ENCODE assay signal across 8 cellular contexts in genomic region chr16:29700253-29700987, GRCh38. TPM values are rescaled to one million over a fixed set of nuclear protein-coding genes. Genes with fewer than 3 reads are reported as not detected.
DNase-seq lines count a peak whose midpoint lies in the region; ATAC-seq, FAIRE-seq and TF ChIP-seq lines count a peak whose summit lies in the region.

No MANE protein-coding gene starts in this region.

- H2AFZ ChIP-seq in HepG2 (ENCODE audit: low read length), result no peak overlapping the region

- CTCF ChIA-PET in HepG2 (lab: Yijun Ruan, JAX; ENCODE audit: low intra/inter-chr PET ratio, low total read pairs), result interaction anchor here (0.8 to 2.7 kb wide), 8 partner anchors 9 to 332 kb away, joined by 3 to 23 read pairs (median 8); partner anchors contain the start of gene PAGR1

- H3K27me3 Mint-ChIP-seq in activated CD4-positive, alpha-beta T cell treated with anti-CD3 and anti-CD28 coated beads, Interleukin-2, amount 10 ng/mL, durations not matched to agents 24 days and 14 days, result no peaks in the 10 kb centered on the region

- peak overlapping the region; percentile 54 for H3K4me2 ChIP-seq in HepG2 (ENCODE audit: low read depth, low read length)

- no peak overlapping the region for H3K4me3 ChIP-seq in choroid plexus epithelial cell (ENCODE audit: low read depth, low read length)
- H3K4me3 ChIP-seq in HepG2 (replicated peaks in 1 of 3; ENCODE audit: insufficient read depth in 1 of 3, low read depth in 2 of 3, low read length in 3 of 3), result no peak overlapping the region

- peaks cover 19% of the 10 kb centered on the region for H3K4me1 ChIP-seq in HepG2 (ENCODE audit: insufficient read depth, low read length)

- intact Hi-C loops in activated CD4-positive, alpha-beta T cell treated with anti-CD3 and anti-CD28 coated beads, Interleukin-2, amount 10 ng/mL, durations not matched to agents 24 days and 14 days (cut with micrococcal nuclease), result loop anchor here (1.0 to 5.0 kb wide), 8 partner anchors 20 to 320 kb away; partner anchors contain the start of genes KIF22, MAZ and SPN
- intact Hi-C loops in HepG2 (cut with micrococcal nuclease; ENCODE audit: unreplicated experiment), result loop anchor here (1.0 to 5.0 kb wide), 3 partner anchors 21 to 332 kb away; partner anchors contain the start of gene TLCD3B

- 12% methylated on average over 14 of the region's 14 CpGs for WGBS in HepG2 (ENCODE audit: low lambda C conversion rate)

- no peak for TF ChIP-seq POLR2A in H54 (IDR thresholded peaks at IDR 0.05; ENCODE audit: low read depth, low read length)
- no peak for TF ChIP-seq POLR2A in HepG2 (IDR thresholded peaks at IDR 0.05; ENCODE audit: insufficient read depth in 1 of 2, low read depth in 2 of 2, low read length in 2 of 2)

- in situ Hi-C loops in HepG2 (cut with HindIII; ENCODE audit: extremely low pct_ligation_motif_present, low pct_unique_long_range_greater_than_20kb), result no loop called here

- H3K9me3 ChIP-seq in HepG2 (ENCODE audit: low read length), result no peaks in the 10 kb centered on the region

- TF ChIP-seq CTCF in choroid plexus epithelial cell (conservative IDR thresholded peaks at IDR 0.05; ENCODE audit: low read depth, low read length) (peak; percentile 92), HepG2 (CRISPR knock-in tag; IDR thresholded peaks at IDR 0.05) (peak; percentile 92)

- H3K9me3 Mint-ChIP-seq in activated CD4-positive, alpha-beta T cell treated with anti-CD3 and anti-CD28 coated beads, Interleukin-2, amount 10 ng/mL, durations not matched to agents 24 days and 14 days, result no peaks in the 10 kb centered on the region

- BruUV-seq in HepG2 (replicated peaks; lab: Mats Ljungman, UMichigan), result no TSS peak

- TF ChIP-seq RAD21 in HepG2 (CRISPR knock-in tag; IDR thresholded peaks at IDR 0.05), result peak; percentile 91

- FAIRE-seq in H54 (lab: Jason Lieb, UNC), result peak; percentile 67
- FAIRE-seq in HepG2 (lab: Jason Lieb, UNC), result peak; percentile 92

- ATAC-seq in HepG2 (peak; percentile 64), GM21381 (IDR thresholded peaks at IDR 0.05; ENCODE audit: unreplicated experiment) (no peak)

- H3K79me2 ChIP-seq in HepG2 (ENCODE audit: insufficient read depth, low read length), result peaks cover 3% of the 10 kb centered on the region

- DNase-seq in AG08395 (ENCODE audit: low spot score), result peak; percentile 95
- DNase-seq in H54 (ENCODE audit: insufficient read length, low spot score), result peak; percentile 86
- DNase-seq in NCI-H510A (lab: John Stamatoyannopoulos, UW), result peak; percentile 66
- peak; percentile 92 for DNase-seq in activated CD4-positive, alpha-beta T cell treated with anti-CD3 and anti-CD28 coated beads, Interleukin-2, amount 10 ng/mL, durations not matched to agents 24 days and 14 days
- peak; percentile 95 for DNase-seq in choroid plexus epithelial cell (ENCODE audit: low read depth)
- DNase-seq in HepG2 (ENCODE audit: low spot score), result peak; percentile 71
- DNase-seq in stimulated activated CD4-positive, alpha-beta T cell treated with anti-CD3 and anti-CD28 coated beads, Interleukin-4, amount 100 ng/mL, for 48 hours (ENCODE audit: low read depth in 2 of 2), result peak; percentile 63 to 65

- peak overlapping the region; percentile 47 for H3K4me3 Mint-ChIP-seq in activated CD4-positive, alpha-beta T cell treated with anti-CD3 and anti-CD28 coated beads, Interleukin-2, amount 10 ng/mL, durations not matched to agents 24 days and 14 days

- no peak overlapping the region for H3K9ac ChIP-seq in HepG2 (ENCODE audit: insufficient read depth, low read depth, low read length)

- no peak overlapping the region for H3K27ac ChIP-seq in HepG2 (ENCODE audit: extremely low read length, insufficient read depth, low read length)

- peaks cover 9 to 11% of the 10 kb centered on the region in 2 experiments; a peak in 4 of 5 replicates for H3K36me3 ChIP-seq in HepG2 (replicated peaks in 1 of 2; ENCODE audit: control insufficient read depth in 1 of 2, insufficient read depth in 2 of 2, low read length in 2 of 2)

- TF ChIP-seq EP300 in HepG2 (IDR thresholded peaks at IDR 0.05; ENCODE audit: low read depth in 2 of 2, low read length in 2 of 2) (no peak), HepG2 (CRISPR knock-in tag; IDR thresholded peaks at IDR 0.05; ENCODE audit: borderline replicate concordance) (no peak)

- POLR2A ChIA-PET in HepG2 (lab: Yijun Ruan, JAX), result interaction anchor here (0.6 to 2.4 kb wide), 18 partner anchors 10 to 332 kb away, joined by 3 to 11 read pairs (median 4); partner anchors contain the start of genes KIF22, MAZ, PAGR1 and QPRT

- peaks cover 8% of the 10 kb centered on the region for H4K20me1 ChIP-seq in HepG2 (ENCODE audit: insufficient read depth, low read length)

- peak overlapping the region; percentile 81 for H3K27ac Mint-ChIP-seq in activated CD4-positive, alpha-beta T cell treated with anti-CD3 and anti-CD28 coated beads, Interleukin-2, amount 10 ng/mL, durations not matched to agents 24 days and 14 days

- peaks cover 35% of the 10 kb centered on the region for H3K4me1 Mint-ChIP-seq in activated CD4-positive, alpha-beta T cell treated with anti-CD3 and anti-CD28 coated beads, Interleukin-2, amount 10 ng/mL, durations not matched to agents 24 days and 14 days

- H3K36me3 Mint-ChIP-seq in activated CD4-positive, alpha-beta T cell treated with anti-CD3 and anti-CD28 coated beads, Interleukin-2, amount 10 ng/mL, durations not matched to agents 24 days and 14 days (ENCODE audit: low read depth), result no peaks in the 10 kb centered on the region

- peaks cover 0 to 4% of the 10 kb centered on the region in 2 experiments; a peak in 1 of 5 replicates for H3K27me3 ChIP-seq in HepG2 (ENCODE audit: control insufficient read depth in 1 of 2, insufficient read depth in 2 of 2, low read length in 2 of 2)

RNA-seq across cellular contexts. Expression of gene QPRT, which starts 21.4 kb away (rescaled TPM):
- total RNA-seq in activated CD4-positive, alpha-beta T cell treated with anti-CD3 and anti-CD28 coated beads, Interleukin-2, amount 10 ng/mL, durations not matched to agents 24 days and 14 days, result 5.8 and 6.3 TPM in 2 replicates
- total RNA-seq in HepG2 (2016; rRNA removed; fragmentation: Illumina TruSeq; extraction: Trizol), result 218 and 244 TPM in 2 replicates
- 87.1 and 92.9 TPM in 2 replicates for total RNA-seq in HepG2 (2016; cell fraction: cytosol; rRNA removed; fragmentation: Illumina TruSeq; extraction: Trizol; ENCODE audit: low read depth)
- total RNA-seq in HepG2 (2016; cell fraction: insoluble cytoplasmic fraction; rRNA removed; fragmentation: Illumina TruSeq; extraction: Trizol), result 223 and 253 TPM in 2 replicates
- 152 and 159 TPM in 2 replicates for total RNA-seq in HepG2 (2016; cell fraction: membrane; rRNA removed; fragmentation: Illumina TruSeq; extraction: Trizol)
- 99.3 and 115 TPM in 2 replicates for total RNA-seq in HepG2 (2016; cell fraction: nucleus; rRNA removed; fragmentation: Illumina TruSeq; extraction: Trizol)
- 130 and 137 TPM in 2 replicates for polyA plus RNA-seq in HepG2 (2011; rRNA removed)
- polyA plus RNA-seq in HepG2 (2011; cell fraction: cytosol; rRNA removed), result 103 and 170 TPM in 2 replicates
- polyA plus RNA-seq in HepG2 (2011; cell fraction: nucleus; rRNA removed), result 80.0 and 88.2 TPM in 2 replicates
- polyA plus RNA-seq in HepG2 (2012), result 123 and 130 TPM in 2 replicates
- 105 and 118 TPM in 2 replicates for polyA plus RNA-seq in HepG2 (2016; cell fraction: cytosol; fragmentation: Illumina TruSeq; extraction: Trizol; ENCODE audit: low read depth)
- 245 and 255 TPM in 2 replicates for polyA plus RNA-seq in HepG2 (2016; cell fraction: insoluble cytoplasmic fraction; fragmentation: Illumina TruSeq; extraction: Trizol; ENCODE audit: low read depth)
- polyA plus RNA-seq in HepG2 (2016; cell fraction: membrane; fragmentation: Illumina TruSeq; extraction: Trizol; ENCODE audit: low read depth), result 133 and 135 TPM in 2 replicates
- polyA plus RNA-seq in HepG2 (2016; cell fraction: nucleus; fragmentation: Illumina TruSeq; extraction: Trizol; ENCODE audit: insufficient read depth, low read depth), result 215 and 218 TPM in 2 replicates
- polyA minus RNA-seq in HepG2 (2011; rRNA and poly(A)+ RNA removed; ENCODE audit: low replicate concordance), result 1.2 and 248 TPM in 2 replicates
- 160 and 171 TPM in 2 replicates for polyA minus RNA-seq in HepG2 (2011; cell fraction: cytosol; rRNA and poly(A)+ RNA removed)
- polyA minus RNA-seq in HepG2 (2011; cell fraction: nucleus; rRNA and poly(A)+ RNA removed), result 30.1 and 34.9 TPM in 2 replicates

RNA-seq across cellular contexts. Expression of gene SPN, which starts 37.4 kb away (rescaled TPM):
- 157 and 165 TPM in 2 replicates for total RNA-seq in activated CD4-positive, alpha-beta T cell treated with anti-CD3 and anti-CD28 coated beads, Interleukin-2, amount 10 ng/mL, durations not matched to agents 24 days and 14 days
- total RNA-seq in HepG2 (2016; rRNA removed; fragmentation: Illumina TruSeq; extraction: Trizol), result 0.22 and 0.38 TPM in 2 replicates
- 0.10 TPM in 1 of 2 replicates, not detected in the other for total RNA-seq in HepG2 (2016; cell fraction: cytosol; rRNA removed; fragmentation: Illumina TruSeq; extraction: Trizol; ENCODE audit: low read depth)
- total RNA-seq in HepG2 (2016; cell fraction: insoluble cytoplasmic fraction; rRNA removed; fragmentation: Illumina TruSeq; extraction: Trizol), result 0.10 and 0.35 TPM in 2 replicates
- 0.06 TPM in 1 of 2 replicates, not detected in the other for total RNA-seq in HepG2 (2016; cell fraction: membrane; rRNA removed; fragmentation: Illumina TruSeq; extraction: Trizol)
- total RNA-seq in HepG2 (2016; cell fraction: nucleus; rRNA removed; fragmentation: Illumina TruSeq; extraction: Trizol), result 0.28 and 0.34 TPM in 2 replicates
- 1.6 and 3.8 TPM in 2 replicates for polyA plus RNA-seq in HepG2 (2011; rRNA removed)
- 0.94 and 1.1 TPM in 2 replicates for polyA plus RNA-seq in HepG2 (2011; cell fraction: cytosol; rRNA removed)
- 1.1 and 2.5 TPM in 2 replicates for polyA plus RNA-seq in HepG2 (2011; cell fraction: nucleus; rRNA removed)
- polyA plus RNA-seq in HepG2 (2012), result 2.4 and 2.5 TPM in 2 replicates
- polyA plus RNA-seq in HepG2 (2016; cell fraction: cytosol; fragmentation: Illumina TruSeq; extraction: Trizol; ENCODE audit: low read depth), result 0.07 and 0.09 TPM in 2 replicates
- polyA plus RNA-seq in HepG2 (2016; cell fraction: insoluble cytoplasmic fraction; fragmentation: Illumina TruSeq; extraction: Trizol; ENCODE audit: low read depth), result 0.25 and 0.39 TPM in 2 replicates
- 0.13 and 0.23 TPM in 2 replicates for polyA plus RNA-seq in HepG2 (2016; cell fraction: membrane; fragmentation: Illumina TruSeq; extraction: Trizol; ENCODE audit: low read depth)
- polyA plus RNA-seq in HepG2 (2016; cell fraction: nucleus; fragmentation: Illumina TruSeq; extraction: Trizol; ENCODE audit: insufficient read depth, low read depth), result 0.44 and 1.1 TPM in 2 replicates
- 1.7 and 5.3 TPM in 2 replicates for polyA minus RNA-seq in HepG2 (2011; rRNA and poly(A)+ RNA removed; ENCODE audit: low replicate concordance)
- polyA minus RNA-seq in HepG2 (2011; cell fraction: cytosol; rRNA and poly(A)+ RNA removed), result 0.79 and 1.7 TPM in 2 replicates
- polyA minus RNA-seq in HepG2 (2011; cell fraction: nucleus; rRNA and poly(A)+ RNA removed), result 0.52 and 1.4 TPM in 2 replicates

RNA-seq across cellular contexts. Expression of gene C16orf54, which starts 45.4 kb away (rescaled TPM):
- total RNA-seq in activated CD4-positive, alpha-beta T cell treated with anti-CD3 and anti-CD28 coated beads, Interleukin-2, amount 10 ng/mL, durations not matched to agents 24 days and 14 days, result 17.0 and 17.8 TPM in 2 replicates
- not detected in 2 replicates for total RNA-seq in HepG2 (2016; rRNA removed; fragmentation: Illumina TruSeq; extraction: Trizol)
- total RNA-seq in HepG2 (2016; cell fraction: cytosol; rRNA removed; fragmentation: Illumina TruSeq; extraction: Trizol; ENCODE audit: low read depth), result not detected in 2 replicates
- total RNA-seq in HepG2 (2016; cell fraction: insoluble cytoplasmic fraction; rRNA removed; fragmentation: Illumina TruSeq; extraction: Trizol), result not detected in 2 replicates
- total RNA-seq in HepG2 (2016; cell fraction: membrane; rRNA removed; fragmentation: Illumina TruSeq; extraction: Trizol), result not detected in 2 replicates
- total RNA-seq in HepG2 (2016; cell fraction: nucleus; rRNA removed; fragmentation: Illumina TruSeq; extraction: Trizol), result not detected in 2 replicates
- not detected in 2 replicates for polyA plus RNA-seq in HepG2 (2011; rRNA removed)
- polyA plus RNA-seq in HepG2 (2011; cell fraction: cytosol; rRNA removed), result not detected in 2 replicates
- not detected in 2 replicates for polyA plus RNA-seq in HepG2 (2011; cell fraction: nucleus; rRNA removed)
- not detected in 2 replicates for polyA plus RNA-seq in HepG2 (2012)
- polyA plus RNA-seq in HepG2 (2016; cell fraction: cytosol; fragmentation: Illumina TruSeq; extraction: Trizol; ENCODE audit: low read depth), result not detected in 2 replicates
- not detected in 2 replicates for polyA plus RNA-seq in HepG2 (2016; cell fraction: insoluble cytoplasmic fraction; fragmentation: Illumina TruSeq; extraction: Trizol; ENCODE audit: low read depth)
- not detected in 2 replicates for polyA plus RNA-seq in HepG2 (2016; cell fraction: membrane; fragmentation: Illumina TruSeq; extraction: Trizol; ENCODE audit: low read depth)
- polyA plus RNA-seq in HepG2 (2016; cell fraction: nucleus; fragmentation: Illumina TruSeq; extraction: Trizol; ENCODE audit: insufficient read depth, low read depth), result not detected in 2 replicates
- polyA minus RNA-seq in HepG2 (2011; rRNA and poly(A)+ RNA removed; ENCODE audit: low replicate concordance), result not detected in 2 replicates
- not detected in 2 replicates for polyA minus RNA-seq in HepG2 (2011; cell fraction: cytosol; rRNA and poly(A)+ RNA removed)
- polyA minus RNA-seq in HepG2 (2011; cell fraction: nucleus; rRNA and poly(A)+ RNA removed), result not detected in 2 replicates

Comparison
In these comparisons a context has a peak if more than half of its experiments do, and no peak if none do; other contexts are left out.
1. RNA of gene QPRT, which starts 21.4 kb away (total RNA-seq): 87.1 to 253 TPM in HepG2; 5.8 to 6.3 TPM in activated CD4-positive, alpha-beta T cell treated with anti-CD3 and anti-CD28 coated beads, Interleukin-2, amount 10 ng/mL, durations not matched to agents 24 days and 14 days; every median in the first group is over 10 times any median in the second.
2. RNA of gene SPN, which starts 37.4 kb away (total RNA-seq): 157 to 165 TPM in activated CD4-positive, alpha-beta T cell treated with anti-CD3 and anti-CD28 coated beads, Interleukin-2, amount 10 ng/mL, durations not matched to agents 24 days and 14 days; 0.06 to 0.38 TPM in HepG2; every median in the first group is over 100 times any median in the second.
3. RNA of gene C16orf54, which starts 45.4 kb away (total RNA-seq): 17.0 to 17.8 TPM in activated CD4-positive, alpha-beta T cell treated with anti-CD3 and anti-CD28 coated beads, Interleukin-2, amount 10 ng/mL, durations not matched to agents 24 days and 14 days; not detected in HepG2; every median in the first group is over 10 times any median in the second.
4. Peak in every context shown above with its lines, with median percentiles within 50 percentile points of each other: DNase-seq.